ENCODE assay signal across 24 cellular contexts in the genomic region with DNA sequence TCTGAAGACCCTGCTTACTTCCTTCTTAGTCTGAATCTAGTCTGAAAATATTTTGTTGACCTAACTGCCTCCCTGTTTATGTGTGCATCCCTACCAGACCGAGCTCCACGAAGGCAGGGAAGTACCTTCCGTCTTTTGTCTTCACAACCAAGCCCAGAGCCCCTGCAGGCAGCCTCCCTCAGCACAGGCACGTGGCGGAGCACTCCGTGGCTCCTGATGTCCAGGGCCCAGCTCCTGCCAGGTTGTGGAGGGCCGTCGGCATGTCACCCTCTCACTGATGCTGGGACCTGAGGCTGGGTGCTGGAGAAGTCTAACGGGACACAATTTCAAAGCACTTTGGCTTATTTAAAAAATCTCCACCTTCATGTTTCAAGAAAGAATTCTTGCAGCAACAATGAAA. TPM values are rescaled to one million over a fixed set of nuclear protein-coding genes. Genes with fewer than 3 reads are reported as not detected.
DNase-seq lines count a peak whose midpoint lies in the region; ATAC-seq and TF ChIP-seq lines count a peak whose summit lies in the region.
"Had no signal": no experiment of that assay in that cellular context is flagged by ENCODE, and none has a peak within 500 bp of the region (broad histone marks: within the 10 kb centered on the region; RNA-seq: fewer than 3 reads in every experiment).

No MANE protein-coding gene starts in this region.

- intact Hi-C loops in posterior vena cava (cut with DNase I), result no loop called here
- intact Hi-C loops in Right ventricle myocardium inferior (cut with DNase I), result no loop called here

- no peaks in the 10 kb centered on the region for H3K4me1 Mint-ChIP-seq in stimulated activated naive CD8-positive, alpha-beta T cell treated with anti-CD3 and anti-CD28 coated beads, Interleukin-15, amount 100 ng/mL, for 72 hours
- H3K4me1 Mint-ChIP-seq in central memory CD8-positive, alpha-beta T cell, result peaks cover 5% of the 10 kb centered on the region
- H3K4me1 Mint-ChIP-seq in T-cell (no peaks in the 10 kb centered on the region), mesothelial cell of epicardium (no peaks in the 10 kb centered on the region)
- H3K4me1 Mint-ChIP-seq: GM23338, H9 had no signal

- peaks cover 44% of the 10 kb centered on the region for H3K36me3 Mint-ChIP-seq in central memory CD8-positive, alpha-beta T cell (ENCODE audit: insufficient read depth)
- peaks cover 69% of the 10 kb centered on the region for H3K36me3 Mint-ChIP-seq in T-cell
- peaks cover 51% of the 10 kb centered on the region for H3K36me3 Mint-ChIP-seq in mesothelial cell of epicardium

- no peak for DNase-seq in stimulated activated naive CD8-positive, alpha-beta T cell treated with anti-CD3 and anti-CD28 coated beads, Interleukin-15, amount 100 ng/mL, for 72 hours
- no peak for DNase-seq in stimulated activated naive CD8-positive, alpha-beta T cell treated with anti-CD3 and anti-CD28 coated beads, Interleukin-15, Interleukin-2, amounts not matched to agents 100 U/mL and 50 U/mL, for 24 hours
- no peak for DNase-seq in central memory CD8-positive, alpha-beta T cell (ENCODE audit: low spot score in 2 of 2)
- peak; percentile 8 for DNase-seq in posterior vena cava (ENCODE audit: low spot score)
- no peak for DNase-seq in T-cell
- DNase-seq in mesothelial cell of epicardium (ENCODE audit: low spot score in 2 of 2, unreplicated experiment in 2 of 2), result no peak
- DNase-seq in Right ventricle myocardium inferior (ENCODE audit: missing footprints), result no peak
- DNase-seq: C1 segment of cervical spinal cord; CD8-positive, alpha-beta memory T cell; DMS 273 treated with DMSO at 0.1 percent for 48 hours; DMS79; EL; GDM1; H9; KG1; MG63; NCI-H1105 treated with DMSO at 0.1 percent for 48 hours; NCI-H146; NCI-H1930; NCI-H2107; NCI-H524; NCI-H774 had no signal

- POLR2A ChIA-PET in T-cell (lab: Charles Lee), result no interaction called here

- CTCF ChIA-PET in T-cell (lab: Charles Lee), result no interaction called here

- H3K4me3 Mint-ChIP-seq in stimulated activated naive CD8-positive, alpha-beta T cell treated with anti-CD3 and anti-CD28 coated beads, Interleukin-15, amount 100 ng/mL, for 72 hours, result no peak overlapping the region
- no peak overlapping the region for H3K4me3 Mint-ChIP-seq in central memory CD8-positive, alpha-beta T cell
- H3K4me3 Mint-ChIP-seq in T-cell (no peak overlapping the region), mesothelial cell of epicardium (no peak overlapping the region)
- H3K4me3 Mint-ChIP-seq: CD8-positive, alpha-beta memory T cell; GM23338; H9 had no signal

- no peaks in the 10 kb centered on the region for H3K27me3 Mint-ChIP-seq in stimulated activated naive CD8-positive, alpha-beta T cell treated with anti-CD3 and anti-CD28 coated beads, Interleukin-15, amount 100 ng/mL, for 72 hours
- H3K27me3 Mint-ChIP-seq in central memory CD8-positive, alpha-beta T cell, result no peaks in the 10 kb centered on the region
- H3K27me3 Mint-ChIP-seq in T-cell (no peaks in the 10 kb centered on the region), mesothelial cell of epicardium (ENCODE audit: low read depth) (no peaks in the 10 kb centered on the region)

- H3K27ac Mint-ChIP-seq in stimulated activated naive CD8-positive, alpha-beta T cell treated with anti-CD3 and anti-CD28 coated beads, Interleukin-15, amount 100 ng/mL, for 72 hours, result peak overlapping the region; percentile 20 to 56
- peak overlapping the region; percentile 0 for H3K27ac Mint-ChIP-seq in central memory CD8-positive, alpha-beta T cell (ENCODE audit: low read depth)
- no peak overlapping the region for H3K27ac Mint-ChIP-seq in T-cell
- no peak overlapping the region for H3K27ac Mint-ChIP-seq in mesothelial cell of epicardium
- H3K27ac Mint-ChIP-seq: GM23338 had no signal

- ATAC-seq in stimulated activated naive CD8-positive, alpha-beta T cell treated with anti-CD3 and anti-CD28 coated beads, Interleukin-15, amount 100 ng/mL, for 72 hours, result no peak
- no peak for ATAC-seq in stimulated activated naive CD8-positive, alpha-beta T cell treated with anti-CD3 and anti-CD28 coated beads, Interleukin-15, Interleukin-2, amounts not matched to agents 100 U/mL and 50 U/mL, for 24 hours
- ATAC-seq in central memory CD8-positive, alpha-beta T cell (replicated peaks; ENCODE audit: extremely low read depth, poor library complexity, severe bottlenecking), result no peak
- ATAC-seq in T-cell (replicated peaks in 1 of 4) (no peak), Right ventricle myocardium inferior (no peak)
- ATAC-seq: GM12878, GM23338 had no signal

- TF ChIP-seq CTCF in mesothelial cell of epicardium (IDR thresholded peaks at IDR 0.05; ENCODE audit: unreplicated experiment), result no peak

- no peaks in the 10 kb centered on the region for H3K9me3 Mint-ChIP-seq in stimulated activated naive CD8-positive, alpha-beta T cell treated with anti-CD3 and anti-CD28 coated beads, Interleukin-15, amount 100 ng/mL, for 72 hours
- no peaks in the 10 kb centered on the region for H3K9me3 Mint-ChIP-seq in central memory CD8-positive, alpha-beta T cell
- H3K9me3 Mint-ChIP-seq in T-cell (no peaks in the 10 kb centered on the region), mesothelial cell of epicardium (peaks cover 4% of the 10 kb centered on the region)
- H3K9me3 Mint-ChIP-seq: CD8-positive, alpha-beta memory T cell had no signal

RNA-seq across cellular contexts. Expression of a gene that starts 59.4 kb away (rescaled TPM):
- total RNA-seq in posterior vena cava (1 to 10 TPM; 6.6 to 9.0 TPM), T-cell (1 to 10 TPM in 4 of 5 donors, under 1 TPM in 1; 0.63 to 3.9 (median 1.6) TPM), mesothelial cell of epicardium (4.4 to 5.9 TPM (median 4.7 TPM) in 3 replicates), Right ventricle myocardium inferior (8.3 TPM)

Comparison
In these comparisons a context has a peak if more than half of its experiments do, and no peak if none do; other contexts are left out.
1. H3K27ac Mint-ChIP-seq: peak in stimulated activated naive CD8-positive, alpha-beta T cell treated with anti-CD3 and anti-CD28 coated beads, Interleukin-15, amount 100 ng/mL, for 72 hours (2 of 2) and central memory CD8-positive, alpha-beta T cell (single experiment); none in T-cell (0 of 2) and mesothelial cell of epicardium (single experiment).